8 cellular contexts compared by ENCODE assay signal in the genomic region with DNA sequence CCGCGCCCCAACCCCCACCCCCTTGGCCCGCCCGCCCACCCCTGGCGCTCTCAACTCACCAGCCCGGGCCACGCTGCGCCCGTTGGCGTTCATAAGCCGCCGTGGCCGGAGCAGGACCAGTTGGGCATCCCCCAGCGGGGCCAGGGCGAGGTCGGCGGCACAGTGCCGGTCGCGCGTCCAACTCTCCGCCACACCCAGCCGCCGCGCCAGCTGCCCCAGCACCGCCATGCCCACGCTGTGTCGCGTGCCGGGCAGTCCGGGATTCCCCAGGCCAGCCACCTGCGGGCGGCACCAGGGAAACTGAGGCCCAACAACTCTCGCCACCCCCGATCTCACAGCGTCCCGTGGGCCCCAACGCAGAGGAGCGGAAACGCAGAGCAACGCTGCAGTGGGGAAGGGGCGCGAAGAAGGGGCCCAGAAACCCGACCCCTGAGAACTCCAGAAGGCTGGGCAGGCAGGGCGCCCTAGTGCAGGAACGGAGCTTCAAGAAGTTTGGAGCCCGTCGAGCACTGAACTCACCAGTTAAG. TPM values are rescaled to one million over a fixed set of nuclear protein-coding genes. Genes with fewer than 3 reads are reported as not detected.
A peak's percentile ranks its signal among the peaks of the same experiment; 100 is the strongest.
DNase-seq lines count a peak whose midpoint lies in the region; ATAC-seq lines count a peak whose summit lies in the region.

No MANE protein-coding gene starts in this region.

- H3K27me3 ChIP-seq in iPS-20b (ENCODE audit: insufficient read depth, low read length) = peaks cover 3% of the 10 kb centered on the region; the same call in 1 of the 2 replicates

- no peaks in the 10 kb centered on the region for H3K9me3 Mint-ChIP-seq in stimulated activated naive CD8-positive, alpha-beta T cell treated with anti-CD3 and anti-CD28 coated beads, Interleukin-15, Interleukin-2, amounts not matched to agents 100 ng/mL and 50 ng/mL, for 24 hours

- H3K4me3 ChIP-seq in iPS-20b (ENCODE audit: low read length) = peak overlapping the region; percentile 81

- H3K4me1 ChIP-seq in iPS-20b (ENCODE audit: insufficient read depth, low read length) = 0 out of 2 replicates have a peak, but pooled peaks cover 8% of the 10 kb centered on the region

- peak overlapping the region; percentile 61; the same call in 1 of the 2 replicates for H3K9ac ChIP-seq in iPS-20b (ENCODE audit: low read depth, low read length)

- H3K27ac ChIP-seq in adipose tissue (ENCODE audit: low read depth, low read length) (peak overlapping the region; percentile 63), iPS-20b (ENCODE audit: low read length) (no peak overlapping the region)

- H3K9me3 ChIP-seq in iPS-20b (ENCODE audit: insufficient read depth, low read depth, low read length) = no peaks in the 10 kb centered on the region

- WGBS in adipose tissue, 3 donors = 0 to 2% (median 1%) methylated on average over 36 to 48 of the region's 48 CpGs

- peaks cover 4% of the 10 kb centered on the region for H3K36me3 Mint-ChIP-seq in stimulated activated naive CD8-positive, alpha-beta T cell treated with anti-CD3 and anti-CD28 coated beads, Interleukin-15, Interleukin-2, amounts not matched to agents 100 ng/mL and 50 ng/mL, for 24 hours (ENCODE audit: low read depth)

- DNase-seq in ELR (ENCODE audit: low read depth) (peak; percentile 46), epidermal melanocyte (ENCODE audit: insufficient read length, low spot score) (no peak), NCI-H2227 (lab: John Stamatoyannopoulos, UW; ENCODE audit: unreplicated experiment) (no peak)

- ATAC-seq in HG03175 (IDR thresholded peaks at IDR 0.05; ENCODE audit: unreplicated experiment) (peak; percentile 1), GM21529 (IDR thresholded peaks at IDR 0.05; ENCODE audit: unreplicated experiment) (no peak)

- peak overlapping the region; percentile 100 for H3K4me3 Mint-ChIP-seq in stimulated activated naive CD8-positive, alpha-beta T cell treated with anti-CD3 and anti-CD28 coated beads, Interleukin-15, Interleukin-2, amounts not matched to agents 100 ng/mL and 50 ng/mL, for 24 hours

- H3K36me3 ChIP-seq in iPS-20b (ENCODE audit: insufficient read depth, low read depth, low read length) = no peaks in the 10 kb centered on the region

- H3K4me1 Mint-ChIP-seq in stimulated activated naive CD8-positive, alpha-beta T cell treated with anti-CD3 and anti-CD28 coated beads, Interleukin-15, Interleukin-2, amounts not matched to agents 100 ng/mL and 50 ng/mL, for 24 hours (ENCODE audit: low read depth) = peaks cover 33% of the 10 kb centered on the region

- H3K27ac Mint-ChIP-seq in stimulated activated naive CD8-positive, alpha-beta T cell treated with anti-CD3 and anti-CD28 coated beads, Interleukin-15, Interleukin-2, amounts not matched to agents 100 ng/mL and 50 ng/mL, for 24 hours = peak overlapping the region; percentile 97

- no peaks in the 10 kb centered on the region for H3K27me3 Mint-ChIP-seq in stimulated activated naive CD8-positive, alpha-beta T cell treated with anti-CD3 and anti-CD28 coated beads, Interleukin-15, Interleukin-2, amounts not matched to agents 100 ng/mL and 50 ng/mL, for 24 hours

RNA-seq across cellular contexts. Expression of a gene that starts 0.5 kb away (rescaled TPM):
- 10 to 100 TPM; 12.1 to 55.6 (median 24.6) TPM for polyA plus RNA-seq in adipose tissue

RNA-seq across cellular contexts. Expression of a gene that starts 0.9 kb away (rescaled TPM):
- polyA plus RNA-seq in adipose tissue = under 1 TPM in 2 of 3 donors, not detected in 1; 0.05 to 0.06 TPM

RNA-seq across cellular contexts. Expression of a gene that starts 8.2 kb away (rescaled TPM):
- polyA plus RNA-seq in adipose tissue = under 1 TPM; 0.11 to 0.77 (median 0.41) TPM

RNA-seq across cellular contexts. Expression of a gene that starts 20.1 kb away (rescaled TPM):
- 10 to 100 TPM in 2 of 3 donors, 1 to 10 TPM in 1; 9.6 to 12.8 (median 10.6) TPM for polyA plus RNA-seq in adipose tissue
